Comparison of ENCODE assay signal across 18 cellular contexts in the genomic region with DNA sequence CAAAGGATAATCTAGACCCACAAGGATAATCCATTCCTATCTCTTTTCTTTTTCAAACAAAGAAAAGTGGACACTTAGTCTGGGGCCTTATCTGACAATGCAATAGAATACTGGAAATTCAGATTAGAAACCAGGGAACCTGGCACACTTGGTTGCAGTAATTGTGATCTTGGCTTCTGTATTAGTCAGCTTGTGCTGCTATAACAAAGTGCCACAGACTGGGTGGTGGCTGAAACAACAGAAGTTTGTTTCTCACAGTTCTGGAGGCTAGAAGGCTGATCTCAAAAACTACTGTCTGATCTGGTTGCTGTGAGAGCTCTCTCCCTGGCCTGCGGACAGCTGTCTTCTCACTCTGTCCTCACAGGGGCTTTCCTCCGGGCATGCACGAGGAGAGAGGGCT.
"Had no signal": no experiment of that assay in that cellular context is flagged by ENCODE, and none has a peak within 500 bp of the region (broad histone marks: within the 10 kb centered on the region; RNA-seq: fewer than 3 reads in every experiment).

No MANE protein-coding gene starts in this region.

- ATAC-seq: Panc1, PC-3, SK-N-SH treated with all-trans-retinoic acid at 6 μM for 48 hours had no signal

- DNase-seq: Karpas-422, KG1, MM.1S, NCI-H1092 treated with DMSO at 0.1 percent for 48 hours, NCI-H1436, NCI-H187, NCI-H2029, NCI-H2081 treated with DMSO at 0.1 percent for 48 hours, NCI-H2171, NCI-H226, NCI-H446 treated with DMSO at 0.1 percent for 48 hours, NCI-H510A treated with DMSO at 0.1 percent for 48 hours, NCI-H526, PC-3, SHP77 had no signal

- H3K27ac ChIP-seq: RWPE1 had no signal
